3 cellular contexts compared by ENCODE assay signal in the genomic region with DNA sequence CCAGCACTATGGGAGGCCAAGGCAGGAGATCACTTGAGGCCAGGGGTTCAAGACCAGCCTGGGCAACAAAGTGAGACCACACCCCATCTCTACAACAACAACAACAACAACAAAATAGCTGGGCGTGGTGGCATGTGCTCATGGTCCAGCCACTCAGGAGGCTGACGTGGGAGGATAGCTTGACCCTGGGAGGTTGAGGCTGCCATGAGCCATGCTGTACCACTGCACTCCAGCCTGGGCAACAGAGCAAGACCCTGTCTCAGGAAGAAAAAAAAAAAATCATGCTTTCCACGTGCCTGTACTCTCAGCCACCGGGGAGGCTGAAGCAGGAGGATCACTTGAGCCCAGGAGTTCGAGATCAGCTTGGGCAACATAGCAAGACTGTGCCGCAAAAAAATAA.
A peak's percentile ranks its signal among the peaks of the same experiment; 100 is the strongest.
TF ChIP-seq lines count a peak whose summit lies in the region.

No MANE protein-coding gene starts in this region.

TF ChIP-seq in HEK293, 187 proteins besides CTCF, POLR2A, EP300 and RAD21:
- peak; percentile 62; the same call in 1 of the 2 replicates for TF ChIP-seq ZNF121 (tag by site-specific recombination; IDR thresholded peaks at IDR 0.05)
- TF ChIP-seq ZNF354C (tag by site-specific recombination; IDR thresholded peaks at IDR 0.05; ENCODE audit: borderline replicate concordance, low read depth) = no peak
- TF ChIP-seq, protein P1, sequence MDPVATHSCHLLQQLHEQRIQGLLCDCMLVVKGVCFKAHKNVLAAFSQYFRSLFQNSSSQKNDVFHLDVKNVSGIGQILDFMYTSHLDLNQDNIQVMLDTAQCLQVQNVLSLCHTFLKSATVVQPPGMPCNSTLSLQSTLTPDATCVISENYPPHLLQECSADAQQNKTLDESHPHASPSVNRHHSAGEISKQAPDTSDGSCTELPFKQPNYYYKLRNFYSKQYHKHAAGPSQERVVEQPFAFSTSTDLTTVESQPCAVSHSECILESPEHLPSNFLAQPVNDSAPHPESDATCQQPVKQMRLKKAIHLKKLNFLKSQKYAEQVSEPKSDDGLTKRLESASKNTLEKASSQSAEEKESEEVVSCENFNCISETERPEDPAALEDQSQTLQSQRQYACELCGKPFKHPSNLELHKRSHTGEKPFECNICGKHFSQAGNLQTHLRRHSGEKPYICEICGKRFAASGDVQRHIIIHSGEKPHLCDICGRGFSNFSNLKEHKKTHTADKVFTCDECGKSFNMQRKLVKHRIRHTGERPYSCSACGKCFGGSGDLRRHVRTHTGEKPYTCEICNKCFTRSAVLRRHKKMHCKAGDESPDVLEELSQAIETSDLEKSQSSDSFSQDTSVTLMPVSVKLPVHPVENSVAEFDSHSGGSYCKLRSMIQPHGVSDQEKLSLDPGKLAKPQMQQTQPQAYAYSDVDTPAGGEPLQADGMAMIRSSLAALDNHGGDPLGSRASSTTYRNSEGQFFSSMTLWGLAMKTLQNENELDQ (tag by site-specific recombination; IDR thresholded peaks at IDR 0.05; ENCODE audit: low read depth) = no peak
TF ChIP-seq in HEK293: peak in this region for 1.

TF ChIP-seq in WTC11, 78 proteins besides CTCF, POLR2A, EP300 and RAD21:
- TF ChIP-seq ZNF121 (CRISPR knock-in tag; IDR thresholded peaks at IDR 0.05) (0 out of 2 replicates have a peak, but pooled peaks have one; percentile 55), RELA (CRISPR knock-in tag; IDR thresholded peaks at IDR 0.05; ENCODE audit: borderline replicate concordance) (no peak)

TF ChIP-seq in K562, 482 proteins besides CTCF, POLR2A, EP300 and RAD21:
- TF ChIP-seq KLF16 (IDR thresholded peaks at IDR 0.05) = no peak
- TF ChIP-seq, protein P2, sequence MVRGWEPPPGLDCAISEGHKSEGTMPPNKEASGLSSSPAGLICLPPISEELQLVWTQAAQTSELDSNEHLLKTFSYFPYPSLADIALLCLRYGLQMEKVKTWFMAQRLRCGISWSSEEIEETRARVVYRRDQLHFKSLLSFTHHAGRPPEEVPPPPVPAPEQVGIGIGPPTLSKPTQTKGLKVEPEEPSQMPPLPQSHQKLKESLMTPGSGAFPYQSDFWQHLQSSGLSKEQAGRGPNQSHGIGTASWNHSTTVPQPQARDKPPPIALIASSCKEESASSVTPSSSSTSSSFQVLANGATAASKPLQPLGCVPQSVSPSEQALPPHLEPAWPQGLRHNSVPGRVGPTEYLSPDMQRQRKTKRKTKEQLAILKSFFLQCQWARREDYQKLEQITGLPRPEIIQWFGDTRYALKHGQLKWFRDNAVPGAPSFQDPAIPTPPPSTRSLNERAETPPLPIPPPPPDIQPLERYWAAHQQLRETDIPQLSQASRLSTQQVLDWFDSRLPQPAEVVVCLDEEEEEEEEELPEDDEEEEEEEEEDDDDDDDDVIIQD (CRISPR knock-in tag; IDR thresholded peaks at IDR 0.05) = no peak
- no peak for TF ChIP-seq CBX1 (IDR thresholded peaks at IDR 0.05; ENCODE audit: low read depth)
- no peak for TF ChIP-seq PTBP1 (IDR thresholded peaks at IDR 0.05; ENCODE audit: low read depth, low read length)
- peak; percentile 77 for TF ChIP-seq ZNF121 (CRISPR knock-in tag; conservative IDR thresholded peaks at IDR 0.05)
- TF ChIP-seq, protein P3, sequence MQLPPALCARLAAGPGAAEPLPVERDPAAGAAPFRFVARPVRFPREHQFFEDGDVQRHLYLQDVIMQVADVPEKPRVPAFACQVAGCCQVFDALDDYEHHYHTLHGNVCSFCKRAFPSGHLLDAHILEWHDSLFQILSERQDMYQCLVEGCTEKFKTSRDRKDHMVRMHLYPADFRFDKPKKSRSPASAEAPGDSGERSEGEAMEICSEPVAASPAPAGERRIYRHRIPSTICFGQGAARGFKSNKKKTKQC (CRISPR knock-in tag; IDR thresholded peaks at IDR 0.05) = no peak
